ENCODE assay signal across 9 cellular contexts in the genomic region with DNA sequence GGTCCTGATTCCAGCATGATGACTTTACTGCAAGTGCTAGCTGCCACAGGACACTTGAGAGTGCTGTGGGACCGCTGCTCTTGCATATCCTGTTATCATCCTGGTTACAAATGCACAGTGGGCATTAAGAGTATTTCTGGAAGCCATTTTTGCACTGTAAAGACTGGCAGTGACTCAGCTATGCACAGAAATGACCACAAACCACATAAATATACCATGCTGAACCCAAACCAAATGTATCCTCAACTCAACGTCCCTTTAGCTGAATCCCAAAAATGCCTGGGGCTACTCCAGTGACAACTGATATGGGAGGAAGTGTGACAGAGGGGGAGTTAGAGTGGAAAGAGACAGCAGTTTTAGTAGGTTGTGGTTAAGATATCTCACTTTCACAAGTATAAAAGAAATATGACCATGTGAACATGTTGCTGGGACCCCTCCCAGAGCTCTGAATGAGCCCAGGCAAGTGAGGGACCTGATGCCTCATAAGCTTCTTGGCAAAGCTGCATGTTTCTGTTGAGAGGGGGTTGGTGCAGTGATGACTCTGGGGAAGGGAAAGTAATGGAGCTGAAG. TPM values are rescaled to one million over a fixed set of nuclear protein-coding genes. Genes with fewer than 3 reads are reported as not detected.
DNase-seq lines count a peak whose midpoint lies in the region; ATAC-seq, FAIRE-seq and TF ChIP-seq lines count a peak whose summit lies in the region.
"Had no signal": no experiment of that assay in that cellular context is flagged by ENCODE, and none has a peak within 500 bp of the region (broad histone marks: within the 10 kb centered on the region; RNA-seq: fewer than 3 reads in every experiment).

No MANE protein-coding gene starts in this region.

- no peaks in the 10 kb centered on the region for H3K27me3 ChIP-seq in mesendoderm (ENCODE audit: insufficient read depth, low read length, poor library complexity)

- TF ChIP-seq CTCF in WTC11 (IDR thresholded peaks at IDR 0.05) (no peak), nephron progenitor cell (IDR thresholded peaks at IDR 0.05) (no peak)

- H3K27ac ChIP-seq in mesendoderm (ENCODE audit: low read depth, low read length) = no peak overlapping the region

- H3K18ac ChIP-seq in mesendoderm (ENCODE audit: low read length) = no peak overlapping the region

- CTCF ChIA-PET in WTC11 (lab: Charles Lee) = no interaction called here

- POLR2A ChIA-PET in activated naive CD8-positive, alpha-beta T cell treated with anti-CD3 and anti-CD28 coated beads, Interleukin-2, amount 10 ng/mL, durations not matched to agents 7 days and 5 days (lab: Charles Lee) = no interaction called here
- POLR2A ChIA-PET in WTC11 (lab: Charles Lee) = interaction anchor here (0.6 kb wide), 1 partner anchor 53 kb away, joined by 4 read pairs; no protein-coding TSS in a partner anchor

- no peak overlapping the region for H4K8ac ChIP-seq in mesendoderm (ENCODE audit: low read depth, low read length)

- no peak overlapping the region for H2AK5ac ChIP-seq in mesendoderm (ENCODE audit: low read length)

- FAIRE-seq in GM12892 (lab: Jason Lieb, UNC) = peak; percentile 67

- peaks cover 57% of the 10 kb centered on the region for H3K36me3 Mint-ChIP-seq in activated naive CD8-positive, alpha-beta T cell treated with anti-CD3 and anti-CD28 coated beads, Interleukin-2, amount 10 ng/mL, durations not matched to agents 7 days and 5 days
- H3K36me3 Mint-ChIP-seq in WTC11 (no peaks in the 10 kb centered on the region; the same call in 1 of the 2 replicates), nephron progenitor cell (ENCODE audit: low read depth) (peaks cover 41% of the 10 kb centered on the region)

- H2BK15ac ChIP-seq in mesendoderm (replicated peaks; ENCODE audit: low read depth) = no peak overlapping the region

- no peak overlapping the region for H3K9ac ChIP-seq in mesendoderm (ENCODE audit: low read length)

- H3K79me1 ChIP-seq in mesendoderm (ENCODE audit: low read length) = peaks cover 1% of the 10 kb centered on the region

- intact Hi-C loops in posterior vena cava (cut with DNase I) = no loop called here

- no peak for TF ChIP-seq POLR2A in GM12892 (IDR thresholded peaks at IDR 0.05; ENCODE audit: low read depth, low read length)

- H3K56ac ChIP-seq in mesendoderm (ENCODE audit: low read length) = no peak overlapping the region

- H3K9me3 Mint-ChIP-seq in activated naive CD8-positive, alpha-beta T cell treated with anti-CD3 and anti-CD28 coated beads, Interleukin-2, amount 10 ng/mL, durations not matched to agents 7 days and 5 days = peaks cover 3% of the 10 kb centered on the region
- no peaks in the 10 kb centered on the region for H3K9me3 Mint-ChIP-seq in WTC11
- H3K9me3 Mint-ChIP-seq in nephron progenitor cell = no peaks in the 10 kb centered on the region

- WGBS in mesendoderm (ENCODE audit: extremely low coverage, insufficient coverage, low lambda C conversion rate) = no CpG with 5 or more reads among the region's 2 CpGs

- H3K27me3 Mint-ChIP-seq in activated naive CD8-positive, alpha-beta T cell treated with anti-CD3 and anti-CD28 coated beads, Interleukin-2, amount 10 ng/mL, durations not matched to agents 7 days and 5 days = no peaks in the 10 kb centered on the region
- H3K27me3 Mint-ChIP-seq in WTC11 (ENCODE audit: low read depth) (no peaks in the 10 kb centered on the region), nephron progenitor cell (ENCODE audit: low read depth, poor library complexity) (no peaks in the 10 kb centered on the region)

- H2BK5ac ChIP-seq in mesendoderm (ENCODE audit: low read length) = no peak overlapping the region

- ATAC-seq in GM21390 (IDR thresholded peaks at IDR 0.05; ENCODE audit: unreplicated experiment) = peak; percentile 68
- peak; percentile 48 for ATAC-seq in HG03460 (IDR thresholded peaks at IDR 0.05; ENCODE audit: unreplicated experiment)
- peak; percentile 39 for ATAC-seq in activated naive CD8-positive, alpha-beta T cell treated with anti-CD3 and anti-CD28 coated beads, Interleukin-2, amount 10 ng/mL, durations not matched to agents 7 days and 5 days (ENCODE audit: low read depth)
- no peak for ATAC-seq in WTC11

- no peak overlapping the region for H3K4me2 ChIP-seq in mesendoderm (ENCODE audit: low read length)

- H2BK120ac ChIP-seq in mesendoderm (ENCODE audit: low read depth, low read length) = no peak overlapping the region

- peaks cover 4% of the 10 kb centered on the region for H3K4me1 ChIP-seq in mesendoderm (ENCODE audit: control insufficient read depth, low read depth, low read length)

- H3K4ac ChIP-seq in mesendoderm (ENCODE audit: low read depth, low read length) = no peak overlapping the region

- no peak overlapping the region for H3K4me3 Mint-ChIP-seq in activated naive CD8-positive, alpha-beta T cell treated with anti-CD3 and anti-CD28 coated beads, Interleukin-2, amount 10 ng/mL, durations not matched to agents 7 days and 5 days
- H3K4me3 Mint-ChIP-seq in WTC11 = no peak overlapping the region
- H3K4me3 Mint-ChIP-seq in nephron progenitor cell = no peak overlapping the region

- H3K79me2 ChIP-seq in mesendoderm (ENCODE audit: control insufficient read depth, insufficient read depth, low read length) = no peaks in the 10 kb centered on the region

- H3K27ac Mint-ChIP-seq in activated naive CD8-positive, alpha-beta T cell treated with anti-CD3 and anti-CD28 coated beads, Interleukin-2, amount 10 ng/mL, durations not matched to agents 7 days and 5 days = no peak overlapping the region
- no peak overlapping the region for H3K27ac Mint-ChIP-seq in WTC11
- H3K27ac Mint-ChIP-seq in nephron progenitor cell = no peak overlapping the region

- DNase-seq in GM12892 (ENCODE audit: insufficient read length) = no peak
- DNase-seq in activated naive CD8-positive, alpha-beta T cell treated with anti-CD3 and anti-CD28 coated beads, Interleukin-2, amount 10 ng/mL, durations not matched to agents 7 days and 5 days = no peak
- DNase-seq in WTC11 (ENCODE audit: low spot score) = no peak
- no peak for DNase-seq in nephron progenitor cell
- DNase-seq in mesendoderm = no peak
- no peak for DNase-seq in posterior vena cava (ENCODE audit: low spot score)
- DNase-seq: NCI-H1105 had no signal

- no peak overlapping the region for H3K23ac ChIP-seq in mesendoderm (ENCODE audit: low read length)

- H4K5ac ChIP-seq in mesendoderm (ENCODE audit: low read length) = no peak overlapping the region

- H3K4me3 ChIP-seq in mesendoderm (ENCODE audit: low read length) = no peak overlapping the region

- H3K4me1 Mint-ChIP-seq in activated naive CD8-positive, alpha-beta T cell treated with anti-CD3 and anti-CD28 coated beads, Interleukin-2, amount 10 ng/mL, durations not matched to agents 7 days and 5 days = peaks cover 17% of the 10 kb centered on the region
- H3K4me1 Mint-ChIP-seq in WTC11 = peaks cover 32% of the 10 kb centered on the region
- peaks cover 4% of the 10 kb centered on the region for H3K4me1 Mint-ChIP-seq in nephron progenitor cell

- no peaks in the 10 kb centered on the region for H3K36me3 ChIP-seq in mesendoderm (ENCODE audit: control insufficient read depth, insufficient read depth, low read length)

TF ChIP-seq in WTC11, 78 proteins besides CTCF, POLR2A, EP300 and RAD21 (continues in another document):
- TF ChIP-seq GTF2I (CRISPR knock-in tag; conservative IDR thresholded peaks at IDR 0.05) (no peak), RELA (CRISPR knock-in tag; IDR thresholded peaks at IDR 0.05; ENCODE audit: borderline replicate concordance) (no peak), ZNF396 (CRISPR knock-in tag; IDR thresholded peaks at IDR 0.05; ENCODE audit: borderline replicate concordance) (no peak), NR1H2 (CRISPR knock-in tag; IDR thresholded peaks at IDR 0.05) (no peak), OVOL2 (CRISPR knock-in tag; IDR thresholded peaks at IDR 0.05; ENCODE audit: borderline replicate concordance) (no peak), CDX4 (CRISPR knock-in tag; IDR thresholded peaks at IDR 0.05; ENCODE audit: borderline replicate concordance) (no peak), ZNF232 (CRISPR knock-in tag; IDR thresholded peaks at IDR 0.05) (no peak), PRRX2 (CRISPR knock-in tag; IDR thresholded peaks at IDR 0.05) (no peak), NFATC4 (CRISPR knock-in tag; IDR thresholded peaks at IDR 0.05) (no peak), RORB (CRISPR knock-in tag; IDR thresholded peaks at IDR 0.05) (no peak), TCF7 (CRISPR knock-in tag; IDR thresholded peaks at IDR 0.05; ENCODE audit: low read depth) (no peak), ZBTB43 (CRISPR knock-in tag; IDR thresholded peaks at IDR 0.05) (no peak), MYBL2 (CRISPR knock-in tag; IDR thresholded peaks at IDR 0.05) (no peak)

RNA-seq across cellular contexts. Expression of gene RHBDD1, which starts 37.3 kb away (rescaled TPM):
- polyA plus RNA-seq in GM12892 (2012; ENCODE audit: missing spikeins) = 12.9 TPM
- 10 to 100 TPM; 33.1 to 44.9 TPM for total RNA-seq in activated naive CD8-positive, alpha-beta T cell treated with anti-CD3 and anti-CD28 coated beads, Interleukin-2, amount 10 ng/mL, durations not matched to agents 7 days and 5 days
- total RNA-seq in WTC11 (2021) = 20.5 to 26.8 TPM (median 25.7 TPM) in 3 replicates
- 16.6 TPM for polyA plus RNA-seq in mesendoderm (2013, experiment 1 of 2)
- 17.8 TPM for polyA plus RNA-seq in mesendoderm (2013, experiment 2 of 2)
- total RNA-seq in posterior vena cava = 10 to 100 TPM; 39.3 to 40.5 TPM
